In genomic region chr2:109675666-109676345, GRCh38 we compare ENCODE assay signal across 21 cellular contexts.
A peak's percentile ranks its signal among the peaks of the same experiment; 100 is the strongest.
DNase-seq lines count a peak whose midpoint lies in the region; ATAC-seq and TF ChIP-seq lines count a peak whose summit lies in the region.
"Had no signal": no experiment of that assay in that cellular context is flagged by ENCODE, and none has a peak within 500 bp of the region (broad histone marks: within the 10 kb centered on the region; RNA-seq: fewer than 3 reads in every experiment).

No MANE protein-coding gene starts in this region.

- no peak for ATAC-seq in sciatic nerve
- ATAC-seq in activated CD4-positive, CD25-positive, alpha-beta regulatory T cell treated with anti-CD3 and anti-CD28 coated beads, Interleukin-2, amount 50 U/mL, for 24 hours = no peak
- ATAC-seq: psoas muscle; stimulated activated naive CD8-positive, alpha-beta T cell treated with anti-CD3 and anti-CD28 coated beads, Interleukin-15, Interleukin-2, amounts not matched to agents 100 U/mL and 50 U/mL, for 24 hours had no signal

- no TSS peak for BruUV-seq in mammary epithelial cell (replicated peaks; lab: Mats Ljungman, UMichigan)

- no peak for TF ChIP-seq POLR2A in lower leg skin (IDR thresholded peaks at IDR 0.05)

- H3K9me3 ChIP-seq in HEK293 (ENCODE audit: control insufficient read depth, insufficient read depth, low read depth, low read length) (no peaks in the 10 kb centered on the region), mammary epithelial cell (replicated peaks; ENCODE audit: insufficient read depth, low read length) (no peaks in the 10 kb centered on the region), tibial artery (no peaks in the 10 kb centered on the region)
- H3K9me3 ChIP-seq: BLaER1 treated with 17β-estradiol and CSF1 and Interleukin-3, amounts not matched to agents 10 nM and 100 nM; psoas muscle; SK-N-SH had no signal

- TF ChIP-seq CTCF in HEK293 (tag by site-specific recombination; IDR thresholded peaks at IDR 0.05) (no peak), mammary epithelial cell (conservative IDR thresholded peaks at IDR 0.05 in 1 of 2, IDR thresholded peaks at IDR 0.05 in 1 of 2; ENCODE audit: extremely low read depth in 1 of 2, insufficient read depth in 1 of 2, low read depth in 1 of 2, low read length in 2 of 2) (no peak), lower leg skin (IDR thresholded peaks at IDR 0.05) (no peak), tibial artery (IDR thresholded peaks at IDR 0.05) (no peak)

- H3K36me3 ChIP-seq in HEK293 (ENCODE audit: control insufficient read depth in 2 of 2, insufficient read depth in 1 of 2, low read length in 2 of 2) (no peaks in the 10 kb centered on the region), mammary epithelial cell (ENCODE audit: insufficient read depth, low read length) (no peaks in the 10 kb centered on the region), tibial artery (no peaks in the 10 kb centered on the region)
- H3K36me3 ChIP-seq: BLaER1 treated with 17β-estradiol and CSF1 and Interleukin-3, amounts not matched to agents 10 nM and 100 nM; WERI-Rb-1 had no signal

- H3K27me3 ChIP-seq in mammary epithelial cell (ENCODE audit: insufficient read depth, low read length) (no peaks in the 10 kb centered on the region), tibial artery (no peaks in the 10 kb centered on the region)
- H3K27me3 ChIP-seq: BLaER1 treated with 17β-estradiol and CSF1 and Interleukin-3, amounts not matched to agents 10 nM and 100 nM had no signal

- DNase-seq in mammary epithelial cell = no peak
- peak; percentile 33 to 85 for DNase-seq in lower leg skin (ENCODE audit: low spot score in 2 of 2)
- no peak for DNase-seq in sciatic nerve (ENCODE audit: low spot score)
- DNase-seq in putamen (ENCODE audit: low spot score) = no peak
- DNase-seq in tibial artery = no peak
- DNase-seq: ACHN; activated CD4-positive, alpha-beta T cell treated with anti-CD3 and anti-CD28 coated beads, Interleukin-2, amount 50 U/mL, for 1 hour; activated naive CD8-positive, alpha-beta T cell treated with anti-CD3 and anti-CD28 coated beads for 36 hours; GOT3; IMR-90; nephron progenitor cell; psoas muscle; RPMI8226; SK-N-SH; stimulated activated CD4-positive, alpha-beta T cell treated with anti-CD3 and anti-CD28 coated beads, Interleukin-2, amount 100 ng/mL, for 48 hours; stimulated activated naive CD8-positive, alpha-beta T cell treated with anti-CD3 and anti-CD28 coated beads, Interleukin-15, Interleukin-2, amounts not matched to agents 100 U/mL and 50 U/mL, for 24 hours; WERI-Rb-1 had no signal

- H3K27ac ChIP-seq in HEK293 (ENCODE audit: extremely low read depth, low read depth, low read length) = no peak overlapping the region
- no peak overlapping the region for H3K27ac ChIP-seq in mammary epithelial cell (ENCODE audit: insufficient read depth, low read depth, low read length)
- H3K27ac ChIP-seq in skin epidermis = peak overlapping the region in 18 of 21 experiments; percentile 19 to 81 (median 64)
- H3K27ac ChIP-seq in tibial artery = no peak overlapping the region
- H3K27ac ChIP-seq: BLaER1 treated with 17β-estradiol and CSF1 and Interleukin-3, amounts not matched to agents 10 nM and 100 nM; psoas muscle; WERI-Rb-1 had no signal

- H3K4me1 ChIP-seq in HEK293 (ENCODE audit: control insufficient read depth, insufficient read depth, low read length) (no peaks in the 10 kb centered on the region), mammary epithelial cell (ENCODE audit: insufficient read depth, low read length) (peaks cover 10% of the 10 kb centered on the region), tibial artery (peaks cover 0 to 9% (median 0%) of the 10 kb centered on the region in 4 donors)
- H3K4me1 ChIP-seq: psoas muscle had no signal

- H3K79me2 ChIP-seq in mammary epithelial cell (ENCODE audit: insufficient read depth, low read length) = no peaks in the 10 kb centered on the region

- 88% methylated on average over 17 of the region's 17 CpGs for WGBS in mammary epithelial cell (ENCODE audit: low coverage, missing lambda C conversion rate)
- WGBS in lower leg skin, 2 donors = 62 to 64% methylated on average over 15 to 17 of the region's 17 CpGs

- POLR2A ChIA-PET in HEK293 (lab: Yijun Ruan, JAX) = no interaction called here

- intact Hi-C loops in mammary epithelial cell (cut with micrococcal nuclease) (no loop called here), lower leg skin (cut with DNase I; ENCODE audit: low total_unique reads) (no loop called here), sciatic nerve (cut with DNase I) (no loop called here), tibial artery (cut with DNase I; ENCODE audit: low total_unique reads) (no loop called here)

- H4K20me1 ChIP-seq in mammary epithelial cell (ENCODE audit: insufficient read depth, low read length) = no peaks in the 10 kb centered on the region
- H4K20me1 ChIP-seq: BLaER1 treated with 17β-estradiol and CSF1 and Interleukin-3, amounts not matched to agents 10 nM and 100 nM had no signal

- no peak overlapping the region for H3K4me2 ChIP-seq in mammary epithelial cell (ENCODE audit: insufficient read depth, low read depth, low read length)
- H3K4me2 ChIP-seq: BLaER1 treated with 17β-estradiol and CSF1 and Interleukin-3, amounts not matched to agents 10 nM and 100 nM; SK-N-SH had no signal

- in situ Hi-C loops in mammary epithelial cell (cut with MboI; ENCODE audit: low sequenced_read_pairs in 2 of 2) = no loop called here

- H3K9ac ChIP-seq in mammary epithelial cell (ENCODE audit: insufficient read depth, low read length) = no peak overlapping the region
- H3K9ac ChIP-seq: BLaER1 treated with 17β-estradiol and CSF1 and Interleukin-3, amounts not matched to agents 10 nM and 100 nM; SK-N-SH had no signal

- CTCF ChIA-PET in HEK293 (lab: Yijun Ruan, JAX) = no interaction called here
- CTCF ChIA-PET in mammary epithelial cell (lab: Charles Lee; ENCODE audit: low non-redundant PET) = no interaction called here

- peak overlapping the region; percentile 56 for H2AFZ ChIP-seq in mammary epithelial cell (ENCODE audit: low read depth, low read length)

- H3K4me3 ChIP-seq in HEK293 (ENCODE audit: low read depth, low read length) (no peak overlapping the region), mammary epithelial cell (replicated peaks in 1 of 3; ENCODE audit: insufficient read depth in 1 of 3, low read depth in 2 of 3, low read length in 3 of 3) (no peak overlapping the region), lower leg skin (ENCODE audit: low read depth, poor library complexity, severe bottlenecking) (no peak overlapping the region), skin epidermis (no peak overlapping the region), tibial artery (no peak overlapping the region)
- H3K4me3 ChIP-seq: BLaER1 treated with 17β-estradiol and CSF1 and Interleukin-3, amounts not matched to agents 10 nM and 100 nM; psoas muscle had no signal

- dilution Hi-C loops in mammary epithelial cell (cut with HindIII; ENCODE audit: low sequenced_read_pairs) = no loop called here

TF ChIP-seq in HEK293, 187 proteins besides CTCF, POLR2A, EP300 and RAD21:
- 0 out of 2 replicates have a peak, but pooled peaks have one; percentile 41 for TF ChIP-seq KLF17 (tag by site-specific recombination; IDR thresholded peaks at IDR 0.05)
- TF ChIP-seq ZNF548 (tag by site-specific recombination; IDR thresholded peaks at IDR 0.05) = no peak
- TF ChIP-seq ZNF423 (tag by site-specific recombination; IDR thresholded peaks at IDR 0.05) = no peak
- TF ChIP-seq ZNF341 (tag by site-specific recombination; IDR thresholded peaks at IDR 0.05; ENCODE audit: low read depth) = no peak
- peak; percentile 90 for TF ChIP-seq KLF1 (tag by site-specific recombination; IDR thresholded peaks at IDR 0.05)
- TF ChIP-seq ZNF501 (tag by site-specific recombination; IDR thresholded peaks at IDR 0.05) = no peak

Comparison
In these comparisons a context has a peak if more than half of its experiments do, and no peak if none do; other contexts are left out.
1. H3K27ac ChIP-seq: peak in skin epidermis (18 of 21); none in HEK293 (single experiment), mammary epithelial cell (single experiment) and tibial artery (0 of 2).
2. DNase-seq: peak in lower leg skin (2 of 2); none in mammary epithelial cell (single experiment), sciatic nerve (single experiment), putamen (single experiment) and tibial artery (0 of 2).